Comparison of ENCODE assay signal across 7 cellular contexts in the genomic region with DNA sequence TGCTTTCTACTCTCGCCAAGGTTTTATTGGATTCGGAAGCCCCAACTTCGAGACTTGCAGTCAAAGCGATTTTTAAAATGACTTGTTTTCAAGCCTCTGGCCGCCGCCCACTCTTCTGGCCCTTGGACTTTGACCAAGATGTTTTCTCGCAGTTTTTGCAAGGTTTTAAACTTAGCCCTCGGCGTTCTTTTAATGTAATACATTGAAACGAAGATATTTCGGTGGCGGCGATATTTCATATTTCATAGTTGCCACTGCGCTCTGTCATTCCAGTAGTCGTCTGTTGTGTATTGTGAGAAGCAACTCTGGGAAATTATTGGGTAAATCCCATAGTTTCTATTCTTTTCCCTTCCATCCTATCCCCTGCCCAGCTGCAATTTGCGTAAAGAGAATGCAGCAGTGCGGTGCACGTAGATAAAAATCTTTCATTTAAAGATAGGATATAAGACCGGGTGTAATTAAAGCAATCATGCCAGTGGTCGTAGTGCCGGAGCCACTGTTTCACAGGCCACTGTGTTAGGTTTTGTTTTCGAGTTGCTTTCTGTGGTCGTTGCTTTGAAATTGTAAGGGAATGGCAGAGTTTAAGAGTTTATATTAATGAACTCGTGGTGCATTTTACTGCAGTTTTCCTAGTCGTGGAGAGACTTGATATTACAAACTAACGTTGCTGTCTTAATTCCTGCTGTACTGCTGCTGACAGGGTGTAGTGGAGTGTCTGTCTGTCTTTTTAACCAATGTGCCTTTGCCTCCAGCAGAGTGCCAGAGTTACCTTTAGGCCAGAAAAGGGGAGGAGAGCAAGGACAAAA. TPM values are rescaled to one million over a fixed set of nuclear protein-coding genes. Genes with fewer than 3 reads are reported as not detected.
DNase-seq lines count a peak whose midpoint lies in the region; ATAC-seq lines count a peak whose summit lies in the region.

No MANE protein-coding gene starts in this region.

- H3K4me3 Mint-ChIP-seq in activated CD4-positive, alpha-beta memory T cell treated with anti-CD3 and anti-CD28 coated beads for 36 hours = peak overlapping the region; percentile 90

- peak overlapping the region; percentile 100 for H3K27ac Mint-ChIP-seq in activated CD4-positive, alpha-beta memory T cell treated with anti-CD3 and anti-CD28 coated beads for 36 hours

- DNase-seq in GM04503 (ENCODE audit: low read depth) = peak; percentile 4
- DNase-seq in Jurkat, Clone E6-1 (ENCODE audit: low read depth, low spot score) = peak; percentile 40
- DNase-seq in activated CD4-positive, alpha-beta memory T cell treated with anti-CD3 and anti-CD28 coated beads for 36 hours = peak; percentile 36
- peak; percentile 28 for DNase-seq in foreskin melanocyte
- peak; percentile 12 for DNase-seq in occipital lobe (lab: John Stamatoyannopoulos, UW)
- DNase-seq in activated gamma-delta T cell (lab: John Stamatoyannopoulos, UW) = no peak

- no peaks in the 10 kb centered on the region for H3K27me3 Mint-ChIP-seq in activated CD4-positive, alpha-beta memory T cell treated with anti-CD3 and anti-CD28 coated beads for 36 hours

- POLR2A ChIA-PET in activated CD4-positive, alpha-beta memory T cell treated with anti-CD3 and anti-CD28 coated beads for 36 hours (lab: Charles Lee) = interaction anchor here (1.1 to 1.3 kb wide), 2 partner anchors 54 to 104 kb away, joined by 3 to 4 read pairs; no protein-coding TSS in a partner anchor

- peaks cover 27% of the 10 kb centered on the region for H3K36me3 Mint-ChIP-seq in activated CD4-positive, alpha-beta memory T cell treated with anti-CD3 and anti-CD28 coated beads for 36 hours

- no peaks in the 10 kb centered on the region for H3K9me3 Mint-ChIP-seq in activated CD4-positive, alpha-beta memory T cell treated with anti-CD3 and anti-CD28 coated beads for 36 hours

- ATAC-seq in GM21576 (IDR thresholded peaks at IDR 0.05; ENCODE audit: unreplicated experiment) = peak; percentile 3

- H3K4me3 ChIP-seq in Jurkat, Clone E6-1 (ENCODE audit: low read length) = peak overlapping the region; percentile 85

- intact Hi-C loops in activated CD4-positive, alpha-beta memory T cell treated with anti-CD3 and anti-CD28 coated beads for 36 hours (cut with micrococcal nuclease) = loop anchor here (1.0 to 2.0 kb wide), 8 partner anchors 21 to 252 kb away; a partner anchor contains a TSS

- CTCF ChIA-PET in activated CD4-positive, alpha-beta memory T cell treated with anti-CD3 and anti-CD28 coated beads for 36 hours (lab: Charles Lee) = interaction anchor here (1.1 to 2.9 kb wide), 6 partner anchors 29 to 319 kb away, joined by 3 to 11 read pairs (median 4); no protein-coding TSS in a partner anchor

- H3K4me1 Mint-ChIP-seq in activated CD4-positive, alpha-beta memory T cell treated with anti-CD3 and anti-CD28 coated beads for 36 hours (ENCODE audit: low read depth) = peaks cover 42% of the 10 kb centered on the region

RNA-seq across cellular contexts. Expression of a gene that starts 0.7 kb away (rescaled TPM):
- 17.6 TPM for polyA plus RNA-seq in Jurkat, Clone E6-1 (2012; ENCODE audit: insufficient read depth, insufficient read length)
- 10 to 100 TPM; 33.7 to 34.3 TPM for total RNA-seq in activated CD4-positive, alpha-beta memory T cell treated with anti-CD3 and anti-CD28 coated beads for 36 hours
- total RNA-seq in occipital lobe = 160 TPM

RNA-seq across cellular contexts. Expression of a gene that starts 30.4 kb away (rescaled TPM):
- polyA plus RNA-seq in Jurkat, Clone E6-1 (2012; ENCODE audit: insufficient read depth, insufficient read length) = 3.5 TPM
- total RNA-seq in activated CD4-positive, alpha-beta memory T cell treated with anti-CD3 and anti-CD28 coated beads for 36 hours = 100 to 1,000 TPM; 135 to 139 TPM
- 1.7 TPM for total RNA-seq in occipital lobe

Comparison
In these comparisons a context has a peak if more than half of its experiments do, and no peak if none do; other contexts are left out.
1. RNA of a gene that starts 30.4 kb away (total RNA-seq): 135 to 139 TPM in activated CD4-positive, alpha-beta memory T cell treated with anti-CD3 and anti-CD28 coated beads for 36 hours; 1.7 TPM in occipital lobe (single experiment); every median in the first group is over 10 times any median in the second.